ENCODE assay signal across 8 cellular contexts in the genomic region with DNA sequence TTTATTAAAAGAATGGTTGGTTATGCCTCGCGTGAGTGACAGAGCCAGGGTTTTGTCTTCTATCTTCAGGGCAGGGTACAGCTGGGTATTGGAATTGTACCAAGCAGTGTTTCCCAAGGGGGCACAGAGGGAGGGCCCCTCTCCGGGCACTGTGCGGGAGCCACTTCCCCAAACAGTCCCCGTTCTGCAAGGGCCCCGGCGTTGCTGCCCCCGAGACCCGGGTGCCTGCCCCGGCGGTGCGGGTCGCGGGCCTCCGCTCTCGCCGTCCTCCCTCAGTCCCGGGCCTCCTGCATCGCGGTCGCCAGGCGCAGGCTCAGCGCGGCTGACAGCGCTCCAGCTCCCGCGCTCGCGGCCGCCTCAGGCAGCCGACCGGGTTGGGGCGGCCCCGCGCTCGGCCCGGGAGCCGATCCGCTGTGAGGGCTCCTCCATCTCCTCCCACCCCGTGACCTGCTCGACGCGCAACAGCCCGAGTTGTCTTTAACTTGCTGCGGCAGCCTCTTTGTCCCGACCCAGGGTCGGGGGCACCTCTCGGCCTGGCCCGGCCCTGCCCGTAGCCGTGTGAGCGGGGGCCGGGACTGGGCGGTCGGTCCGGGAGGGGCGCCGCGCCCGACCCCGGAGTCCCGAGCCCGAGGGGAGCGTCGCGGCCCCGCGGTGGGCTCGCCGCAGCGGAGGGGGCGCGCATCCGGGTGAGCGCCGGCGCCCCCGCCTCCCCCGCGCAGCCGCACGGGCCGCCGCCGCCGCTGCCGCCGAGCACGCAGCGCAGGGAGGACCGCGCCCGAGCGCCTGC. TPM values are rescaled to one million over a fixed set of nuclear protein-coding genes. Genes with fewer than 3 reads are reported as not detected.
A peak's percentile ranks its signal among the peaks of the same experiment; 100 is the strongest.
DNase-seq lines count a peak whose midpoint lies in the region; ATAC-seq, FAIRE-seq and TF ChIP-seq lines count a peak whose summit lies in the region.

No MANE protein-coding gene starts in this region.

- H3K4me3 ChIP-seq in HUES64 (ENCODE audit: low read length) (peak overlapping the region; percentile 85), hepatocyte (peak overlapping the region; percentile 80)

- DNase-seq in D721Med (ENCODE audit: insufficient read length, low spot score): peak; percentile 36
- DNase-seq in T follicular helper cell (ENCODE audit: low read depth): peak; percentile 41
- peak in 52 of 58 donors; percentile 15 to 74 (median 48) for DNase-seq in anterior cingulate cortex (lab: John Stamatoyannopoulos, UW)
- peak; percentile 81 for DNase-seq in hepatocyte (ENCODE audit: low spot score)
- peak; percentile 91 for DNase-seq in retina
- no peak for DNase-seq in NCI-H2107 (lab: John Stamatoyannopoulos, UW)

- H3K79me2 ChIP-seq in hepatocyte: peaks cover 42% of the 10 kb centered on the region

- peak; percentile 37 for ATAC-seq in GM19468 (IDR thresholded peaks at IDR 0.05; ENCODE audit: extremely low read depth, unreplicated experiment)

- H3K27me3 ChIP-seq in HUES64 (ENCODE audit: insufficient read depth, low read length) (peaks cover 20% of the 10 kb centered on the region), hepatocyte (no peaks in the 10 kb centered on the region)

- peak overlapping the region; percentile 80 for H2AFZ ChIP-seq in hepatocyte

- no peaks in the 10 kb centered on the region for H3K9me2 ChIP-seq in hepatocyte (replicated peaks; ENCODE audit: insufficient read depth)

- WGBS in HUES64: under 1% methylated on average over 94 of the region's 94 CpGs
- WGBS in hepatocyte (ENCODE audit: low lambda C conversion rate, missing lambda C conversion rate): 3% methylated on average over 41 of the region's 94 CpGs

- H3K9ac ChIP-seq in HUES64 (ENCODE audit: low read depth, low read length): peak overlapping the region; percentile 87

- TF ChIP-seq CTCF in D721Med (IDR thresholded peaks at IDR 0.05; ENCODE audit: insufficient read depth, missing control alignments) (no peak), hepatocyte (IDR thresholded peaks at IDR 0.05; ENCODE audit: poor library complexity) (no peak)

- peaks cover 7% of the 10 kb centered on the region for H4K20me1 ChIP-seq in hepatocyte (ENCODE audit: insufficient read depth, poor library complexity, severe bottlenecking)

- peaks cover 20% of the 10 kb centered on the region for H3K4me1 ChIP-seq in HUES64 (ENCODE audit: insufficient read depth, low read length)
- peaks cover 18% of the 10 kb centered on the region for H3K4me1 ChIP-seq in hepatocyte (ENCODE audit: insufficient read depth)

- H3K27ac ChIP-seq in HUES64 (ENCODE audit: low read depth, low read length) (peak overlapping the region; percentile 88), hepatocyte (peak overlapping the region; percentile 99)

- FAIRE-seq in D721Med (lab: Jason Lieb, UNC): no peak

- peaks cover 23% of the 10 kb centered on the region for H3K9me3 ChIP-seq in HUES64 (ENCODE audit: insufficient read depth, low read depth, low read length)
- peaks cover 9% of the 10 kb centered on the region for H3K9me3 ChIP-seq in hepatocyte (ENCODE audit: low read depth)

- H3K36me3 ChIP-seq in HUES64 (ENCODE audit: insufficient read depth, low read length) (0 out of 2 replicates have a peak, but pooled peaks cover 3% of the 10 kb centered on the region), hepatocyte (replicated peaks; ENCODE audit: insufficient read depth, low read depth) (no peaks in the 10 kb centered on the region)

- H3K4me2 ChIP-seq in hepatocyte: peak overlapping the region; percentile 87

RNA-seq across cellular contexts. Expression of gene GALNT1, which starts 0.6 kb away (rescaled TPM):
- polyA plus RNA-seq in HUES64 (2013, experiment 1 of 2): 56.1 TPM
- polyA plus RNA-seq in HUES64 (2013, experiment 2 of 2): 59.6 TPM
- 222 and 231 TPM in 2 replicates for total RNA-seq in hepatocyte
- polyA plus RNA-seq in hepatocyte: 240 and 271 TPM in 2 replicates
